2 cellular contexts compared by ENCODE assay signal in the genomic region with DNA sequence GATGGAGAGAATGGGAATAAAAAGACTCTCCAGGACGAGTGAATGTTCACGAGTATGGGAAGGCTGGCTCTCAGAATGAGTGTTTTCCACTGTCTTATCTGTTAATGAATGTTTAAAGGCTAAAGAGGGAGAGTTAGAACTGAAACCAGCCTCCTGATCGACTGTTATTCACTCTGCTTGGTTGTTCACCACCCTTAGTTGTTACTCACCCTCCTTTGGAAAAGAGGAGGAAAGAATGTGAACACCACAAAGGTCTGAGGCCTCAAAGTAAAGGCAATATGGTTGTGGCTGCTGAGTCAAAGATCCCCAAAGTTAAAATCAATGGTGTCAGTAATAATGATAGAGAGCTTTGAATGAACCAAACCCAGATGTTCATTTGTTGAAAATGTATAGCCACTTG.
TF ChIP-seq lines count a peak whose summit lies in the region.

No MANE protein-coding gene starts in this region.

TF ChIP-seq in GM23338, 12 proteins besides CTCF, POLR2A, EP300 and RAD21 (continued from another document):
- TF ChIP-seq ETS1 (IDR thresholded peaks at IDR 0.05) (no peak), STAT1 (IDR thresholded peaks at IDR 0.05; ENCODE audit: unreplicated experiment) (no peak), CREB1 (CRISPR knock-in tag; IDR thresholded peaks at IDR 0.05; ENCODE audit: low read depth) (no peak), ZNF114 (CRISPR knock-in tag; IDR thresholded peaks at IDR 0.05) (no peak), POLR2AphosphoS5 (IDR thresholded peaks at IDR 0.05; ENCODE audit: low read depth) (no peak), ZNF331 (CRISPR knock-in tag; IDR thresholded peaks at IDR 0.05; ENCODE audit: low read depth) (no peak), EZH2 (IDR thresholded peaks at IDR 0.05; ENCODE audit: low read depth, unreplicated experiment) (no peak), NANOG (IDR thresholded peaks at IDR 0.05; ENCODE audit: borderline replicate concordance) (no peak), EZH2phosphoT487 (IDR thresholded peaks at IDR 0.05; ENCODE audit: unreplicated experiment) (no peak), JUNB (IDR thresholded peaks at IDR 0.05; ENCODE audit: unreplicated experiment) (no peak)
- TF ChIP-seq, protein P1, sequence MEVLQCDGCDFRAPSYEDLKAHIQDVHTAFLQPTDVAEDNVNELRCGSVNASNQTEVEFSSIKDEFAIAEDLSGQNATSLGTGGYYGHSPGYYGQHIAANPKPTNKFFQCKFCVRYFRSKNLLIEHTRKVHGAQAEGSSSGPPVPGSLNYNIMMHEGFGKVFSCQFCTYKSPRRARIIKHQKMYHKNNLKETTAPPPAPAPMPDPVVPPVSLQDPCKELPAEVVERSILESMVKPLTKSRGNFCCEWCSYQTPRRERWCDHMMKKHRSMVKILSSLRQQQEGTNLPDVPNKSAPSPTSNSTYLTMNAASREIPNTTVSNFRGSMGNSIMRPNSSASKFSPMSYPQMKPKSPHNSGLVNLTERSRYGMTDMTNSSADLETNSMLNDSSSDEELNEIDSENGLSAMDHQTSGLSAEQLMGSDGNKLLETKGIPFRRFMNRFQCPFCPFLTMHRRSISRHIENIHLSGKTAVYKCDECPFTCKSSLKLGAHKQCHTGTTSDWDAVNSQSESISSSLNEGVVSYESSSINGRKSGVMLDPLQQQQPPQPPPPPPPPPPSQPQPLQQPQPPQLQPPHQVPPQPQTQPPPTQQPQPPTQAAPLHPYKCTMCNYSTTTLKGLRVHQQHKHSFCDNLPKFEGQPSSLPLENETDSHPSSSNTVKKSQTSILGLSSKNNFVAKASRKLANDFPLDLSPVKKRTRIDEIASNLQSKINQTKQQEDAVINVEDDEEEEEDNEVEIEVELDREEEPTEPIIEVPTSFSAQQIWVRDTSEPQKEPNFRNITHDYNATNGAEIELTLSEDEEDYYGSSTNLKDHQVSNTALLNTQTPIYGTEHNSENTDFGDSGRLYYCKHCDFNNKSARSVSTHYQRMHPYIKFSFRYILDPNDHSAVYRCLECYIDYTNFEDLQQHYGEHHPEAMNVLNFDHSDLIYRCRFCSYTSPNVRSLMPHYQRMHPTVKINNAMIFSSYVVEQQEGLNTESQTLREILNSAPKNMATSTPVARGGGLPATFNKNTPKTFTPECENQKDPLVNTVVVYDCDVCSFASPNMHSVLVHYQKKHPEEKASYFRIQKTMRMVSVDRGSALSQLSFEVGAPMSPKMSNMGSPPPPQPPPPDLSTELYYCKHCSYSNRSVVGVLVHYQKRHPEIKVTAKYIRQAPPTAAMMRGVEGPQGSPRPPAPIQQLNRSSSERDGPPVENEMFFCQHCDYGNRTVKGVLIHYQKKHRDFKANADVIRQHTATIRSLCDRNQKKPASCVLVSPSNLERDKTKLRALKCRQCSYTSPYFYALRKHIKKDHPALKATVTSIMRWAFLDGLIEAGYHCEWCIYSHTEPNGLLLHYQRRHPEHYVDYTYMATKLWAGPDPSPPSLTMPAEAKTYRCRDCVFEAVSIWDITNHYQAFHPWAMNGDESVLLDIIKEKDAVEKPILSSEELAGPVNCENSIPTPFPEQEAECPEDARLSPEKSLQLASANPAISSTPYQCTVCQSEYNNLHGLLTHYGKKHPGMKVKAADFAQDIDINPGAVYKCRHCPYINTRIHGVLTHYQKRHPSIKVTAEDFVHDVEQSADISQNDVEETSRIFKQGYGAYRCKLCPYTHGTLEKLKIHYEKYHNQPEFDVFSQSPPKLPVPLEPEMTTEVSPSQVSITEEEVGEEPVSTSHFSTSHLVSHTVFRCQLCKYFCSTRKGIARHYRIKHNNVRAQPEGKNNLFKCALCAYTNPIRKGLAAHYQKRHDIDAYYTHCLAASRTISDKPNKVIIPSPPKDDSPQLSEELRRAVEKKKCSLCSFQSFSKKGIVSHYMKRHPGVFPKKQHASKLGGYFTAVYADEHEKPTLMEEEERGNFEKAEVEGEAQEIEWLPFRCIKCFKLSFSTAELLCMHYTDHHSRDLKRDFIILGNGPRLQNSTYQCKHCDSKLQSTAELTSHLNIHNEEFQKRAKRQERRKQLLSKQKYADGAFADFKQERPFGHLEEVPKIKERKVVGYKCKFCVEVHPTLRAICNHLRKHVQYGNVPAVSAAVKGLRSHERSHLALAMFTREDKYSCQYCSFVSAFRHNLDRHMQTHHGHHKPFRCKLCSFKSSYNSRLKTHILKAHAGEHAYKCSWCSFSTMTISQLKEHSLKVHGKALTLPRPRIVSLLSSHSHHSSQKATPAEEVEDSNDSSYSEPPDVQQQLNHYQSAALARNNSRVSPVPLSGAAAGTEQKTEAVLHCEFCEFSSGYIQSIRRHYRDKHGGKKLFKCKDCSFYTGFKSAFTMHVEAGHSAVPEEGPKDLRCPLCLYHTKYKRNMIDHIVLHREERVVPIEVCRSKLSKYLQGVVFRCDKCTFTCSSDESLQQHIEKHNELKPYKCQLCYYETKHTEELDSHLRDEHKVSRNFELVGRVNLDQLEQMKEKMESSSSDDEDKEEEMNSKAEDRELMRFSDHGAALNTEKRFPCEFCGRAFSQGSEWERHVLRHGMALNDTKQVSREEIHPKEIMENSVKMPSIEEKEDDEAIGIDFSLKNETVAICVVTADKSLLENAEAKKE (CRISPR knock-in tag; IDR thresholded peaks at IDR 0.05): no peak
TF ChIP-seq in GM23338: peak in this region for 0.

TF ChIP-seq in SK-N-SH, 30 proteins besides CTCF, POLR2A, EP300 and RAD21 (continued from another document):
- TF ChIP-seq REST (IDR thresholded peaks at IDR 0.05; ENCODE audit: low read depth, low read length) (no peak), CHD2 (IDR thresholded peaks at IDR 0.05; ENCODE audit: low read length, partially characterized antibody) (no peak), FOXJ3 (CRISPR knock-in tag; IDR thresholded peaks at IDR 0.05) (no peak), JUND (IDR thresholded peaks at IDR 0.05) (no peak), FOSL2 (IDR thresholded peaks at IDR 0.05; ENCODE audit: borderline replicate concordance, low read depth) (no peak), GABPA (IDR thresholded peaks at IDR 0.05; ENCODE audit: low read depth) (no peak), USF2 (IDR thresholded peaks at IDR 0.05; ENCODE audit: borderline replicate concordance, low read depth, low read length) (no peak), NRF1 (IDR thresholded peaks at IDR 0.05; ENCODE audit: low read depth, low read length) (no peak), YY1 (IDR thresholded peaks at IDR 0.05; ENCODE audit: low read depth) (no peak), SMC3 (IDR thresholded peaks at IDR 0.05; ENCODE audit: low read depth, low read length) (no peak), POLR2AphosphoS5 (IDR thresholded peaks at IDR 0.05; ENCODE audit: low read depth, low read length) (no peak)
